ENCODE assay signal across 1 cellular context in genomic region chr1:12601690-12602632, GRCh38.
TF ChIP-seq lines count a peak whose summit lies in the region.

No MANE protein-coding gene starts in this region.

TF ChIP-seq in K562, 482 proteins besides CTCF, POLR2A, EP300 and RAD21 (continued from another document and continues in another):
- TF ChIP-seq, protein P1, sequence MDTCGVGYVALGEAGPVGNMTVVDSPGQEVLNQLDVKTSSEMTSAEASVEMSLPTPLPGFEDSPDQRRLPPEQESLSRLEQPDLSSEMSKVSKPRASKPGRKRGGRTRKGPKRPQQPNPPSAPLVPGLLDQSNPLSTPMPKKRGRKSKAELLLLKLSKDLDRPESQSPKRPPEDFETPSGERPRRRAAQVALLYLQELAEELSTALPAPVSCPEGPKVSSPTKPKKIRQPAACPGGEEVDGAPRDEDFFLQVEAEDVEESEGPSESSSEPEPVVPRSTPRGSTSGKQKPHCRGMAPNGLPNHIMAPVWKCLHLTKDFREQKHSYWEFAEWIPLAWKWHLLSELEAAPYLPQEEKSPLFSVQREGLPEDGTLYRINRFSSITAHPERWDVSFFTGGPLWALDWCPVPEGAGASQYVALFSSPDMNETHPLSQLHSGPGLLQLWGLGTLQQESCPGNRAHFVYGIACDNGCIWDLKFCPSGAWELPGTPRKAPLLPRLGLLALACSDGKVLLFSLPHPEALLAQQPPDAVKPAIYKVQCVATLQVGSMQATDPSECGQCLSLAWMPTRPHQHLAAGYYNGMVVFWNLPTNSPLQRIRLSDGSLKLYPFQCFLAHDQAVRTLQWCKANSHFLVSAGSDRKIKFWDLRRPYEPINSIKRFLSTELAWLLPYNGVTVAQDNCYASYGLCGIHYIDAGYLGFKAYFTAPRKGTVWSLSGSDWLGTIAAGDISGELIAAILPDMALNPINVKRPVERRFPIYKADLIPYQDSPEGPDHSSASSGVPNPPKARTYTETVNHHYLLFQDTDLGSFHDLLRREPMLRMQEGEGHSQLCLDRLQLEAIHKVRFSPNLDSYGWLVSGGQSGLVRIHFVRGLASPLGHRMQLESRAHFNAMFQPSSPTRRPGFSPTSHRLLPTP (IDR thresholded peaks at IDR 0.05; ENCODE audit: borderline replicate concordance, extremely low read depth, insufficient read length), result no peak
- TF ChIP-seq ZKSCAN3 (CRISPR knock-in tag; IDR thresholded peaks at IDR 0.05), result no peak
- no peak for TF ChIP-seq UBTF (IDR thresholded peaks at IDR 0.05; ENCODE audit: borderline replicate concordance in 1 of 2, low read depth in 2 of 2, low read length in 2 of 2)
- TF ChIP-seq E2F8 (IDR thresholded peaks at IDR 0.05; ENCODE audit: low read depth, partially characterized antibody), result peak; percentile 12
- TF ChIP-seq RHOXF2B (CRISPR knock-in tag; conservative IDR thresholded peaks at IDR 0.05), result no peak
- TF ChIP-seq NFXL1 (CRISPR knock-in tag; IDR thresholded peaks at IDR 0.05), result no peak
- TF ChIP-seq ZNF655 (CRISPR knock-in tag; IDR thresholded peaks at IDR 0.05), result no peak
- TF ChIP-seq, protein P2, sequence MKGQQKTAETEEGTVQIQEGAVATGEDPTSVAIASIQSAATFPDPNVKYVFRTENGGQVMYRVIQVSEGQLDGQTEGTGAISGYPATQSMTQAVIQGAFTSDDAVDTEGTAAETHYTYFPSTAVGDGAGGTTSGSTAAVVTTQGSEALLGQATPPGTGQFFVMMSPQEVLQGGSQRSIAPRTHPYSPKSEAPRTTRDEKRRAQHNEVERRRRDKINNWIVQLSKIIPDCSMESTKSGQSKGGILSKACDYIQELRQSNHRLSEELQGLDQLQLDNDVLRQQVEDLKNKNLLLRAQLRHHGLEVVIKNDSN (CRISPR knock-in tag; IDR thresholded peaks at IDR 0.05), result no peak
- no peak for TF ChIP-seq ZNF830 (CRISPR knock-in tag; IDR thresholded peaks at IDR 0.05)
- 0 out of 2 replicates have a peak, but pooled peaks have one; percentile 24 for TF ChIP-seq LCOR (CRISPR knock-in tag; IDR thresholded peaks at IDR 0.05)
- TF ChIP-seq, protein P3, sequence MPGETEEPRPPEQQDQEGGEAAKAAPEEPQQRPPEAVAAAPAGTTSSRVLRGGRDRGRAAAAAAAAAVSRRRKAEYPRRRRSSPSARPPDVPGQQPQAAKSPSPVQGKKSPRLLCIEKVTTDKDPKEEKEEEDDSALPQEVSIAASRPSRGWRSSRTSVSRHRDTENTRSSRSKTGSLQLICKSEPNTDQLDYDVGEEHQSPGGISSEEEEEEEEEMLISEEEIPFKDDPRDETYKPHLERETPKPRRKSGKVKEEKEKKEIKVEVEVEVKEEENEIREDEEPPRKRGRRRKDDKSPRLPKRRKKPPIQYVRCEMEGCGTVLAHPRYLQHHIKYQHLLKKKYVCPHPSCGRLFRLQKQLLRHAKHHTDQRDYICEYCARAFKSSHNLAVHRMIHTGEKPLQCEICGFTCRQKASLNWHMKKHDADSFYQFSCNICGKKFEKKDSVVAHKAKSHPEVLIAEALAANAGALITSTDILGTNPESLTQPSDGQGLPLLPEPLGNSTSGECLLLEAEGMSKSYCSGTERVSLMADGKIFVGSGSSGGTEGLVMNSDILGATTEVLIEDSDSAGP (CRISPR knock-in tag; IDR thresholded peaks at IDR 0.05), result no peak
- TF ChIP-seq CBFA2T2 (conservative IDR thresholded peaks at IDR 0.05), result no peak
- no peak for TF ChIP-seq SMAD1 (IDR thresholded peaks at IDR 0.05; ENCODE audit: low read depth, low read length, partially characterized antibody)
- no peak for TF ChIP-seq EP400 (IDR thresholded peaks at IDR 0.05)
- TF ChIP-seq EWSR1 (IDR thresholded peaks at IDR 0.05; ENCODE audit: borderline replicate concordance, low read depth, partially characterized antibody), result no peak
- TF ChIP-seq ATF3 (IDR thresholded peaks at IDR 0.05), result peak; percentile 51
- TF ChIP-seq ATF3 (CRISPR knock-in tag; conservative IDR thresholded peaks at IDR 0.05), result no peak; the same call in 1 of the 2 replicates
- TF ChIP-seq, protein P4, sequence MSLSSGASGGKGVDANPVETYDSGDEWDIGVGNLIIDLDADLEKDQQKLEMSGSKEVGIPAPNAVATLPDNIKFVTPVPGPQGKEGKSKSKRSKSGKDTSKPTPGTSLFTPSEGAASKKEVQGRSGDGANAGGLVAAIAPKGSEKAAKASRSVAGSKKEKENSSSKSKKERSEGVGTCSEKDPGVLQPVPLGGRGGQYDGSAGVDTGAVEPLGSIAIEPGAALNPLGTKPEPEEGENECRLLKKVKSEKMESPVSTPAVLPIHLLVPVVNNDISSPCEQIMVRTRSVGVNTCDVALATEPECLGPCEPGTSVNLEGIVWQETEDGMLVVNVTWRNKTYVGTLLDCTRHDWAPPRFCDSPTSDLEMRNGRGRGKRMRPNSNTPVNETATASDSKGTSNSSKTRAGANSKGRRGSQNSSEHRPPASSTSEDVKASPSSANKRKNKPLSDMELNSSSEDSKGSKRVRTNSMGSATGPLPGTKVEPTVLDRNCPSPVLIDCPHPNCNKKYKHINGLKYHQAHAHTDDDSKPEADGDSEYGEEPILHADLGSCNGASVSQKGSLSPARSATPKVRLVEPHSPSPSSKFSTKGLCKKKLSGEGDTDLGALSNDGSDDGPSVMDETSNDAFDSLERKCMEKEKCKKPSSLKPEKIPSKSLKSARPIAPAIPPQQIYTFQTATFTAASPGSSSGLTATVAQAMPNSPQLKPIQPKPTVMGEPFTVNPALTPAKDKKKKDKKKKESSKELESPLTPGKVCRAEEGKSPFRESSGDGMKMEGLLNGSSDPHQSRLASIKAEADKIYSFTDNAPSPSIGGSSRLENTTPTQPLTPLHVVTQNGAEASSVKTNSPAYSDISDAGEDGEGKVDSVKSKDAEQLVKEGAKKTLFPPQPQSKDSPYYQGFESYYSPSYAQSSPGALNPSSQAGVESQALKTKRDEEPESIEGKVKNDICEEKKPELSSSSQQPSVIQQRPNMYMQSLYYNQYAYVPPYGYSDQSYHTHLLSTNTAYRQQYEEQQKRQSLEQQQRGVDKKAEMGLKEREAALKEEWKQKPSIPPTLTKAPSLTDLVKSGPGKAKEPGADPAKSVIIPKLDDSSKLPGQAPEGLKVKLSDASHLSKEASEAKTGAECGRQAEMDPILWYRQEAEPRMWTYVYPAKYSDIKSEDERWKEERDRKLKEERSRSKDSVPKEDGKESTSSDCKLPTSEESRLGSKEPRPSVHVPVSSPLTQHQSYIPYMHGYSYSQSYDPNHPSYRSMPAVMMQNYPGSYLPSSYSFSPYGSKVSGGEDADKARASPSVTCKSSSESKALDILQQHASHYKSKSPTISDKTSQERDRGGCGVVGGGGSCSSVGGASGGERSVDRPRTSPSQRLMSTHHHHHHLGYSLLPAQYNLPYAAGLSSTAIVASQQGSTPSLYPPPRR (CRISPR knock-in tag; IDR thresholded peaks at IDR 0.05; ENCODE audit: borderline replicate concordance), result no peak
- no peak for TF ChIP-seq MYBL2 (IDR thresholded peaks at IDR 0.05; ENCODE audit: low read depth)
- no peak for TF ChIP-seq MYBL2 (CRISPR knock-in tag; IDR thresholded peaks at IDR 0.05; ENCODE audit: borderline replicate concordance)
- TF ChIP-seq BCOR (IDR thresholded peaks at IDR 0.05), result peak; percentile 16; the same call in 1 of the 2 replicates
- TF ChIP-seq DIDO1 (tag; IDR thresholded peaks at IDR 0.05; ENCODE audit: low read depth), result no peak
- TF ChIP-seq XRCC5 (IDR thresholded peaks at IDR 0.05; ENCODE audit: low read depth, low read length), result 0 out of 2 replicates have a peak, but pooled peaks have one; percentile 36
- TF ChIP-seq ZSCAN29 (IDR thresholded peaks at IDR 0.05), result no peak
- TF ChIP-seq CREB5 (CRISPR knock-in tag; IDR thresholded peaks at IDR 0.05), result no peak
- TF ChIP-seq FOSL1 (tag; conservative IDR thresholded peaks at IDR 0.05), result peak; percentile 82
- no peak for TF ChIP-seq RB1 (IDR thresholded peaks at IDR 0.05; ENCODE audit: low read depth)
- TF ChIP-seq, protein P5, sequence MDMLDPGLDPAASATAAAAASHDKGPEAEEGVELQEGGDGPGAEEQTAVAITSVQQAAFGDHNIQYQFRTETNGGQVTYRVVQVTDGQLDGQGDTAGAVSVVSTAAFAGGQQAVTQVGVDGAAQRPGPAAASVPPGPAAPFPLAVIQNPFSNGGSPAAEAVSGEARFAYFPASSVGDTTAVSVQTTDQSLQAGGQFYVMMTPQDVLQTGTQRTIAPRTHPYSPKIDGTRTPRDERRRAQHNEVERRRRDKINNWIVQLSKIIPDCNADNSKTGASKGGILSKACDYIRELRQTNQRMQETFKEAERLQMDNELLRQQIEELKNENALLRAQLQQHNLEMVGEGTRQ (CRISPR knock-in tag; IDR thresholded peaks at IDR 0.05), result no peak
- TF ChIP-seq ZNF41 (CRISPR knock-in tag; conservative IDR thresholded peaks at IDR 0.05), result no peak
- TF ChIP-seq, protein P6, sequence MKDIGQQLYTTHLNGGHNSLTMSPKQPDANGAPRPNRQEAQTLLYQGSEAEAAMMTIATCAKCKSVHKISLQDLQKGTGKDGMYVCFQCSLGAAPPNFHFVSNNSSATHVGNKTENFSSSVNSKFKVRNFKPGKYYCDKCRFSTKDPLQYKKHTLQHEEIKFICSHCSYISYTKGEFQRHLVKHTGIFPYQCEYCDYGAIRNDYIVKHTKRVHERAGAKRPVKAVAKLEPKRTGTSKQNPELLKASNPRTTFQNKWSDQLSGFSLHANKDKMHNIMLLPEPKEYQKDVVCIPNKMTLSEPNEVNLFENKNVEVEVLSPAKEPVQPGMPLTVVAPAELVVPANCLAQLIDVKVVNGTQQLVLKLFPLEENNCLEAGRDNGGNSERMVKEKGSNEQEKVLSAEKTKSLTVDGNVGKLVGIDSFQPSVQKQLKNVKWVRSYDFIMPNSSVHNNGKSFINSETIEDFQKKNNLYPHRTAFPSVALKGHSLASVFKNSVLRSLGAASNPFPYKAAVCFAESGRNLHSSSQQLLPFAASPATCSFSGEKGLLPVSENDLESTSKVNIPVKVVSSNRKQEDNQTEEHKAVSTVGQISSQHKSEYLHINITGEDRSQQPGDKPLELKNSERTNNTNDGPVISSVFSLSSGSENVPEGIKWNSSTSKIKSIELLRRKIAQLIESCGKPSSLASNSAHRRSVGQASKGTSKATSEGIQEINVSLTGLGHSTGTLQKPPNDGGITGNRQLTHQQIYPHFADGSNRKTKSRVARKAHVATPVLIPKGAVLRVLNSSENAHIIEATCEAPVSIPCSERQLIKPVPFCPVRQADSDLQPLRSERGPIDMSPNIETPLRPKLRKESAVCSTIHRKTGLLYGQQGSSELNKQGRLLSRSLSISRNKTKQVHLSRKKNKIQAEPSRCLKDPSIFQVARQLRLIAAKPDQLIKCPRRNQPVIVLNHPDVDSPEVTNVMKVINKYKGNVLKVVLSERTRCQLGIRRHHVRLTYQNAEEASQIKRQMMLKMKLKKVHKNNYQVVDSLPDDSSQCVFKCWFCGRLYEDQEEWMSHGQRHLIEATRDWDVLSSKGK (CRISPR knock-in tag; IDR thresholded peaks at IDR 0.05), result no peak
- TF ChIP-seq ZFX (CRISPR knock-in tag; IDR thresholded peaks at IDR 0.05), result peak; percentile 35; the same call in 1 of the 2 replicates
- TF ChIP-seq PHF20 (IDR thresholded peaks at IDR 0.05; ENCODE audit: partially characterized antibody), result no peak
